ENCODE assay signal across 19 cellular contexts in genomic region chr14:93700928-93701327, GRCh38.
DNase-seq lines count a peak whose midpoint lies in the region; ATAC-seq and TF ChIP-seq lines count a peak whose summit lies in the region.
"Had no signal": no experiment of that assay in that cellular context is flagged by ENCODE, and none has a peak within 500 bp of the region (broad histone marks: within the 10 kb centered on the region; RNA-seq: fewer than 3 reads in every experiment).

No MANE protein-coding gene starts in this region.

- POLR2A ChIA-PET in WTC11 (lab: Charles Lee), result no interaction called here
- POLR2A ChIA-PET in Caco-2 (lab: Charles Lee), result no interaction called here

- H3K27ac Mint-ChIP-seq in WTC11 (no peak overlapping the region), Caco-2 (ENCODE audit: unreplicated experiment) (no peak overlapping the region)
- H3K27ac Mint-ChIP-seq in activated CD8-positive, alpha-beta memory T cell treated with anti-CD3 and anti-CD28 coated beads, Interleukin-2, amount 10 ng/mL, durations not matched to agents 7 days and 5 days, result no peak overlapping the region
- H3K27ac Mint-ChIP-seq: CD14-positive monocyte; CD4-positive, alpha-beta memory T cell; CD4-positive, CD25-positive, alpha-beta regulatory T cell; CD8-positive, alpha-beta memory T cell had no signal

- H3K4me3 ChIP-seq in H7 (ENCODE audit: insufficient read depth, low read depth, low read length) (no peak overlapping the region), thyroid gland (replicated peaks in 1 of 3) (no peak overlapping the region), Caco-2 (ENCODE audit: low read depth, low read length) (no peak overlapping the region)
- H3K4me3 ChIP-seq: BLaER1 had no signal

- no peak overlapping the region for H3K4me3 Mint-ChIP-seq in WTC11
- no peak overlapping the region for H3K4me3 Mint-ChIP-seq in Caco-2 (ENCODE audit: unreplicated experiment)
- H3K4me3 Mint-ChIP-seq in activated CD8-positive, alpha-beta memory T cell treated with anti-CD3 and anti-CD28 coated beads, Interleukin-2, amount 10 ng/mL, durations not matched to agents 7 days and 5 days, result no peak overlapping the region
- H3K4me3 Mint-ChIP-seq: CD14-positive monocyte; CD4-positive, alpha-beta memory T cell; CD4-positive, CD25-positive, alpha-beta regulatory T cell; CD8-positive, alpha-beta memory T cell had no signal

- no peaks in the 10 kb centered on the region for H3K36me3 ChIP-seq in H7 (replicated peaks; ENCODE audit: control insufficient read depth, insufficient read depth, low read length)
- H3K36me3 ChIP-seq in thyroid gland, result no peaks in the 10 kb centered on the region
- no peaks in the 10 kb centered on the region for H3K36me3 ChIP-seq in Caco-2 (ENCODE audit: control insufficient read depth, insufficient read depth, low read length)
- H3K36me3 ChIP-seq: BLaER1 had no signal

- peak; percentile 60 for ATAC-seq in WTC11
- ATAC-seq in activated CD8-positive, alpha-beta memory T cell treated with anti-CD3 and anti-CD28 coated beads, Interleukin-2, amount 10 ng/mL, durations not matched to agents 7 days and 5 days, result no peak

- CTCF ChIA-PET in WTC11 (lab: Charles Lee), result interaction anchor here (0.8 to 1.4 kb wide), 4 partner anchors 8 to 202 kb away, joined by 3 to 4 read pairs (median 4); no protein-coding TSS in a partner anchor
- CTCF ChIA-PET in Caco-2 (lab: Charles Lee), result no interaction called here
- CTCF ChIA-PET in activated CD8-positive, alpha-beta memory T cell treated with anti-CD3 and anti-CD28 coated beads, Interleukin-2, amount 10 ng/mL, durations not matched to agents 7 days and 5 days (lab: Charles Lee), result no interaction called here

- H3K27ac ChIP-seq in thyroid gland, result peak overlapping the region in 2 of 3 donors; percentile 30 to 41
- H3K27ac ChIP-seq: BLaER1 had no signal

- no peaks in the 10 kb centered on the region for H3K9me3 ChIP-seq in thyroid gland
- no peaks in the 10 kb centered on the region; the same call in 1 of the 2 replicates for H3K9me3 ChIP-seq in Caco-2
- H3K9me3 ChIP-seq: BE2C had no signal

- BruUV-seq in Caco-2 (replicated peaks; lab: Mats Ljungman, UMichigan), result no TSS peak

- H3K27me3 ChIP-seq in H7 (ENCODE audit: control insufficient read depth, insufficient read depth, low read length) (no peaks in the 10 kb centered on the region), thyroid gland (no peaks in the 10 kb centered on the region), Caco-2 (replicated peaks; ENCODE audit: control insufficient read depth, insufficient read depth, low read length) (no peaks in the 10 kb centered on the region)
- H3K27me3 ChIP-seq: BE2C, BLaER1 had no signal

- peaks cover 17% of the 10 kb centered on the region for H3K9me3 Mint-ChIP-seq in WTC11
- no peaks in the 10 kb centered on the region for H3K9me3 Mint-ChIP-seq in Caco-2 (ENCODE audit: unreplicated experiment)
- H3K9me3 Mint-ChIP-seq in activated CD8-positive, alpha-beta memory T cell treated with anti-CD3 and anti-CD28 coated beads, Interleukin-2, amount 10 ng/mL, durations not matched to agents 7 days and 5 days (ENCODE audit: low read depth), result peaks cover 2% of the 10 kb centered on the region

- H3K4me1 ChIP-seq in thyroid gland, result peaks cover 7 to 27% of the 10 kb centered on the region in 2 donors
- no peaks in the 10 kb centered on the region for H3K4me1 ChIP-seq in Caco-2
- H3K4me1 ChIP-seq: BE2C, BLaER1 had no signal

- intact Hi-C loops in thyroid gland (cut with DNase I), result no loop called here
- intact Hi-C loops in Caco-2 (cut with micrococcal nuclease; ENCODE audit: unreplicated experiment), result no loop called here

- DNase-seq in H7 (peak; percentile 24), WTC11 (ENCODE audit: low spot score) (no peak), thyroid gland (peak; percentile 67 to 84), Caco-2 (no peak), amygdala (lab: John Stamatoyannopoulos, UW) (no peak)
- no peak for DNase-seq in activated CD8-positive, alpha-beta memory T cell treated with anti-CD3 and anti-CD28 coated beads, Interleukin-2, amount 10 ng/mL, durations not matched to agents 7 days and 5 days
- DNase-seq: 8988T; ACHN; BE2C; C1 segment of cervical spinal cord; Calu3; CD4-positive, alpha-beta memory T cell; CD4-positive, CD25-positive, alpha-beta regulatory T cell; CD8-positive, alpha-beta memory T cell; COR-L47; DMS79 treated with DMSO at 0.1 percent for 48 hours; GF-D8 had no signal

- H3K27me3 Mint-ChIP-seq in WTC11 (ENCODE audit: low read depth), result no peaks in the 10 kb centered on the region
- peaks cover 7% of the 10 kb centered on the region for H3K27me3 Mint-ChIP-seq in Caco-2 (ENCODE audit: insufficient read depth, unreplicated experiment)
- H3K27me3 Mint-ChIP-seq in activated CD8-positive, alpha-beta memory T cell treated with anti-CD3 and anti-CD28 coated beads, Interleukin-2, amount 10 ng/mL, durations not matched to agents 7 days and 5 days, result peaks cover 13% of the 10 kb centered on the region

- H3K36me3 Mint-ChIP-seq in WTC11 (peaks cover 13% of the 10 kb centered on the region; the same call in 1 of the 2 replicates), Caco-2 (ENCODE audit: insufficient read depth, unreplicated experiment) (no peaks in the 10 kb centered on the region)
- H3K36me3 Mint-ChIP-seq in activated CD8-positive, alpha-beta memory T cell treated with anti-CD3 and anti-CD28 coated beads, Interleukin-2, amount 10 ng/mL, durations not matched to agents 7 days and 5 days, result no peaks in the 10 kb centered on the region
- H3K36me3 Mint-ChIP-seq: CD14-positive monocyte; CD4-positive, alpha-beta memory T cell; CD4-positive, CD25-positive, alpha-beta regulatory T cell; CD8-positive, alpha-beta memory T cell had no signal

- H3K4me1 Mint-ChIP-seq in WTC11 (peaks cover 3% of the 10 kb centered on the region; the same call in 1 of the 2 replicates), Caco-2 (ENCODE audit: low read depth, unreplicated experiment) (no peaks in the 10 kb centered on the region)
- H3K4me1 Mint-ChIP-seq in activated CD8-positive, alpha-beta memory T cell treated with anti-CD3 and anti-CD28 coated beads, Interleukin-2, amount 10 ng/mL, durations not matched to agents 7 days and 5 days, result no peaks in the 10 kb centered on the region
- H3K4me1 Mint-ChIP-seq: CD14-positive monocyte; CD4-positive, alpha-beta memory T cell; CD4-positive, CD25-positive, alpha-beta regulatory T cell; CD8-positive, alpha-beta memory T cell had no signal

- TF ChIP-seq CTCF in WTC11 (IDR thresholded peaks at IDR 0.05) (no peak), thyroid gland (IDR thresholded peaks at IDR 0.05) (no peak), Caco-2 (IDR thresholded peaks at IDR 0.05; ENCODE audit: insufficient read depth in 1 of 2, low read depth in 1 of 2, low read length in 1 of 2, severe bottlenecking in 1 of 2, unreplicated experiment in 1 of 2) (no peak)

- TF ChIP-seq POLR2A in thyroid gland (IDR thresholded peaks at IDR 0.05), result no peak

TF ChIP-seq in WTC11, 78 proteins besides CTCF, POLR2A, EP300 and RAD21:
- TF ChIP-seq IRF2 (CRISPR knock-in tag; IDR thresholded peaks at IDR 0.05; ENCODE audit: borderline replicate concordance, low read depth) (no peak), HMGA2 (CRISPR knock-in tag; IDR thresholded peaks at IDR 0.05) (no peak)

Comparison
In these comparisons a context has a peak if more than half of its experiments do, and no peak if none do; other contexts are left out.
1. DNase-seq: peak in H7 (single experiment) and thyroid gland (2 of 2); none in WTC11 (single experiment), Caco-2 (0 of 2), activated CD8-positive, alpha-beta memory T cell treated with anti-CD3 and anti-CD28 coated beads, Interleukin-2, amount 10 ng/mL, durations not matched to agents 7 days and 5 days (single experiment) and amygdala (0 of 56).